In the genomic region with DNA sequence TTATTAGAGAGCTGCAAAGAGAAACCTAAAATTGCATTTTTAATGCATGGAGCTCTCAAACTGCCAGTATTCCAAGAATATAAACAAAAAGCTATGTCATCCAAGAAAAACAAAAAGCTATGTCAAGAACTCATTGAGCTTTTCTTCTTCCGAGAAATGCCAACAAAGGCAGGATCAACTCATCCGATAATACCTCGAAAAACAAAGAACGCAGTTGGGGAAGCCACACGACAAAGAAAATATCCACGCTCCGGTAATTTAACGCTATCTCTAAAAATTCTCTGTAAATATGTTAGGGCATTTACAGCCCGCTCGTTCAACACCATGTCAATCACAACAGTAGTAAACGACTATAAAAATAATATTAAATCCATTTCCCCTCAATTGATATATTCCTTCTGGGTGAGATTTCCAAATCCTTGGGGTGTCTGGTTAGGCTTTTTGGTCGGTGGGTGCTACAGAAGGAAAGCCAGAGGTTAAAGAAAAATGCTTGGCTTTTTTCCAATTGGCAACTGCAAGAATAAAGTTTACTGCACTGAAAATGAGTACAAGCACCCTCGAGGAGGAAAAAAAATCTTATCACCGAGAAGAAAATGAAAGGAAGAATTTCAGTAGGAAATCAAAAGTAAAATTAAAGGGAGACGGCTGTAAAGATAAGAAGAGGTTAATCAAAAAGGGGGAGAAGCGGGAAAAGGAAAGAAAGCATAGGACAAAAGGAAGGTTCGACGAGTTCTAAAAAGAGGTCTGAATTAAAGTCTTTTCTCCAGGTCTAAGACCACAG, we compare ENCODE assay signal across 8 cellular contexts. TPM values are rescaled to one million over a fixed set of nuclear protein-coding genes. Genes with fewer than 3 reads are reported as not detected.
A peak's percentile ranks its signal among the peaks of the same experiment; 100 is the strongest.
DNase-seq lines count a peak whose midpoint lies in the region; ATAC-seq and TF ChIP-seq lines count a peak whose summit lies in the region.

No MANE protein-coding gene starts in this region.

- TF ChIP-seq CTCF in cardiac fibroblast (IDR thresholded peaks at IDR 0.05; ENCODE audit: low read depth, low read length) (no peak), uterus (IDR thresholded peaks at IDR 0.05) (no peak)

- TF ChIP-seq POLR2A in uterus (IDR thresholded peaks at IDR 0.05): no peak

- no peaks in the 10 kb centered on the region for H3K9me3 ChIP-seq in mesodermal cell (ENCODE audit: control insufficient read depth, low read length)
- no peaks in the 10 kb centered on the region for H3K9me3 ChIP-seq in uterus

- H3K27ac ChIP-seq in mesodermal cell (ENCODE audit: low read depth, low read length, severe bottlenecking) (peak overlapping the region; percentile 100), uterus (peak overlapping the region; percentile 98 to 99)

- H3K4me1 ChIP-seq in mesodermal cell (ENCODE audit: control insufficient read depth, insufficient read depth, low read length, poor library complexity, severe bottlenecking) (no peaks in the 10 kb centered on the region), uterus (no peaks in the 10 kb centered on the region)

- intact Hi-C loops in uterus (cut with DNase I; ENCODE audit: low total_unique reads): loop anchor here (5.0 kb wide), 1 partner anchor 55 kb away; a partner anchor contains a TSS

- 0% methylated on average over 8 to 9 of the region's 18 CpGs for WGBS in mesodermal cell (ENCODE audit: insufficient coverage in 2 of 2), 2 experiments

- H3K4me3 ChIP-seq in cardiac fibroblast (replicated peaks in 1 of 2; ENCODE audit: low read depth in 2 of 2, low read length in 2 of 2) (peak overlapping the region; percentile 82 to 95), mesodermal cell (ENCODE audit: extremely low read depth, insufficient read depth, low read length, poor library complexity, severe bottlenecking) (peak overlapping the region; percentile 88), uterus (peak overlapping the region; percentile 79 to 96)

- DNase-seq in NCI-H146 treated with DMSO at 0.1 percent for 48 hours (lab: John Stamatoyannopoulos, UW; ENCODE audit: unreplicated experiment) (peak; percentile 61), NCI-H146 (lab: John Stamatoyannopoulos, UW) (no peak), NCI-H345 treated with DMSO at 0.1 percent for 48 hours (lab: John Stamatoyannopoulos, UW; ENCODE audit: unreplicated experiment) (peak; percentile 62), cardiac fibroblast (ENCODE audit: low read depth in 2 of 2) (peak; percentile 38 to 50), uterus (no peak), 8988T (no peak)

- no peaks in the 10 kb centered on the region for H3K27me3 ChIP-seq in uterus

- ATAC-seq in HG03469 (IDR thresholded peaks at IDR 0.05; ENCODE audit: unreplicated experiment): no peak

- H3K36me3 ChIP-seq in mesodermal cell (ENCODE audit: control insufficient read depth, insufficient read depth, low read length) (peaks cover 31% of the 10 kb centered on the region), uterus (no peaks in the 10 kb centered on the region)

RNA-seq across cellular contexts. Expression of a gene that starts 0.9 kb away (rescaled TPM):
- 134 TPM for polyA plus RNA-seq in mesodermal cell (2013, experiment 1 of 2)
- 152 TPM for polyA plus RNA-seq in mesodermal cell (2013, experiment 2 of 2)
- total RNA-seq in uterus: 100 to 1,000 TPM in 3 of 4 donors, 10 to 100 TPM in 1; 86.8 to 514 (median 151) TPM

RNA-seq across cellular contexts. Expression of a gene that starts 10.4 kb away (rescaled TPM):
- 52.6 TPM for polyA plus RNA-seq in mesodermal cell (2013, experiment 1 of 2)
- 55.2 TPM for polyA plus RNA-seq in mesodermal cell (2013, experiment 2 of 2)
- 10 to 100 TPM; 54.4 to 84.6 (median 68.4) TPM for total RNA-seq in uterus

RNA-seq across cellular contexts. Expression of a gene that starts 46.0 kb away (rescaled TPM):
- 158 TPM for polyA plus RNA-seq in mesodermal cell (2013, experiment 1 of 2)
- polyA plus RNA-seq in mesodermal cell (2013, experiment 2 of 2): 204 TPM
- 100 to 1,000 TPM in 3 of 4 donors, 10 to 100 TPM in 1; 91.3 to 276 (median 162) TPM for total RNA-seq in uterus

RNA-seq across cellular contexts. Expression of a gene that starts 54.3 kb away (rescaled TPM):
- 27.0 TPM for polyA plus RNA-seq in mesodermal cell (2013, experiment 1 of 2)
- 28.5 TPM for polyA plus RNA-seq in mesodermal cell (2013, experiment 2 of 2)
- 10 to 100 TPM in 3 of 4 donors, 1 to 10 TPM in 1; 4.9 to 79.4 (median 24.5) TPM for total RNA-seq in uterus

RNA-seq across cellular contexts. Expression of a gene that starts 56.7 kb away (rescaled TPM):
- 8.2 TPM for polyA plus RNA-seq in mesodermal cell (2013, experiment 1 of 2)
- 7.4 TPM for polyA plus RNA-seq in mesodermal cell (2013, experiment 2 of 2)
- 10 to 100 TPM; 10.3 to 45.7 (median 23.8) TPM for total RNA-seq in uterus

Comparison
In these comparisons a context has a peak if more than half of its experiments do, and no peak if none do; other contexts are left out.
1. DNase-seq: peak in NCI-H146 treated with DMSO at 0.1 percent for 48 hours (single experiment), NCI-H345 treated with DMSO at 0.1 percent for 48 hours (single experiment) and cardiac fibroblast (2 of 2); none in NCI-H146 (single experiment), uterus (0 of 2) and 8988T (single experiment).
2. Peak in every context shown above with its lines, with median percentiles within 50 percentile points of each other: H3K4me3 ChIP-seq.